In genomic region chr5:112420111-112420864, GRCh38 we compare ENCODE assay signal across 8 cellular contexts. TPM values are rescaled to one million over a fixed set of nuclear protein-coding genes. Genes with fewer than 3 reads are reported as not detected.
DNase-seq lines count a peak whose midpoint lies in the region; ATAC-seq and TF ChIP-seq lines count a peak whose summit lies in the region.

No MANE protein-coding gene starts in this region.

- DNase-seq in activated CD8-positive, alpha-beta memory T cell treated with anti-CD3 and anti-CD28 coated beads for 24 hours: peak; percentile 66
- DNase-seq in activated CD8-positive, alpha-beta memory T cell treated with anti-CD3 and anti-CD28 coated beads, Interleukin-2, amount 50 U/mL, for 4 hours: no peak
- DNase-seq in HCEC 1CT (peak; percentile 7), LNCaP clone FGC (ENCODE audit: low read depth) (no peak), dermis blood vessel endothelial cell (peak; percentile 91)
- DNase-seq in stimulated activated CD4-positive, alpha-beta T cell treated with anti-CD3 and anti-CD28 coated beads, Interleukin-2, amount 100 ng/mL, for 24 hours: peak; percentile 24 to 60

- ATAC-seq in SK-N-SH treated with all-trans-retinoic acid at 6 μM for 48 hours: peak; percentile 97

- TF ChIP-seq CTCF in LNCaP clone FGC (IDR thresholded peaks at IDR 0.05; ENCODE audit: control insufficient read depth, extremely low read depth, insufficient read depth): peak; percentile 99

- no peaks in the 10 kb centered on the region for H3K27me3 ChIP-seq in layer of hippocampus (ENCODE audit: control insufficient read depth, insufficient read depth, low read length)

- peak overlapping the region; percentile 55 for H3K27ac ChIP-seq in layer of hippocampus (ENCODE audit: low read depth, low read length)

- peak overlapping the region; percentile 53 for H3K4me3 ChIP-seq in LNCaP clone FGC (ENCODE audit: low read depth, low read length)

TF ChIP-seq in SK-N-SH treated with all-trans-retinoic acid at 6 μM for 48 hours, 23 proteins besides CTCF, POLR2A, EP300 and RAD21:
- TF ChIP-seq ZFP3 (CRISPR knock-in tag; IDR thresholded peaks at IDR 0.05): no peak
- peak; percentile 89 for TF ChIP-seq SNAI2 (CRISPR knock-in tag; IDR thresholded peaks at IDR 0.05)

RNA-seq across cellular contexts. Expression of gene EPB41L4A, which starts 1.2 kb away (rescaled TPM):
- total RNA-seq in dermis blood vessel endothelial cell: 33.5 and 48.5 TPM in 2 replicates

Comparison
In these comparisons a context has a peak if more than half of its experiments do, and no peak if none do; other contexts are left out.
1. DNase-seq: peak in activated CD8-positive, alpha-beta memory T cell treated with anti-CD3 and anti-CD28 coated beads for 24 hours (single experiment), HCEC 1CT (single experiment), dermis blood vessel endothelial cell (single experiment) and stimulated activated CD4-positive, alpha-beta T cell treated with anti-CD3 and anti-CD28 coated beads, Interleukin-2, amount 100 ng/mL, for 24 hours (2 of 2); none in activated CD8-positive, alpha-beta memory T cell treated with anti-CD3 and anti-CD28 coated beads, Interleukin-2, amount 50 U/mL, for 4 hours (single experiment) and LNCaP clone FGC (single experiment).